ENCODE assay signal across 8 cellular contexts in the genomic region with DNA sequence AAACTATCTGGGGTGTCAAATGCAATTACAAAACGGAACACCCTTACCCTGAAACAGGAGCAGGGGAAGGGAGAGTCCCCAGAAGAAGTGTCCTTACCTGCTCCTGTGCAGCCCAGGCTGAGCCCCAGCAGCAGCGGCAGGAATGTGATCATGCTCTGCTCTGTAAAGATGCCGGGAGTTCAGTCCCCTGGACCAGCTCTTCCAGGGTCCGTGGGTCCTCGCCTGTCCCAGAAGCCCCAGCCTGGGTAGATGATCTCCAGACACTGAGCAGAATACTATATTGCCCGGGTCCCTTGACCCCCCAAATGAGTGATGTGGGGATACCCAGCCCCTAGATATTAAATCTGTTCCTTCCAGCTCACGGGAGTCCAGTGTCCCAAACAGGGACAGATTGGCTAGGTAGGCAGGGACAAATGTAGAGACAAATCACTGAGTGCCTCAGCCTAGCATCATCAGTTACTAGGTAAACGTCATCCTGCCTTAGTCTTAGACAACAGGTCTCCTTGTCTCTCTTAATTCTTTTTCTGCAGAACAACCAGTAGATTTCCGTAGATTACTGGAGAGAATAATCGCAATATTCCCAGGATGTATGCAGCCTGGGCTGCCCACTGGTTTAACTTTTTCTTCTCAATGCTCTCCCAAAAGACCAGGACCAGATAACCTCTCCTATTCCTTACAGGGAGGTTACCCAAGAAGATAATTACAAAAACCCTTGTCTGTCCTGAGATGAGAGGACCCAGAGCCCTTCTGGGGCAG. TPM values are rescaled to one million over a fixed set of nuclear protein-coding genes. Genes with fewer than 3 reads are reported as not detected.
A peak's percentile ranks its signal among the peaks of the same experiment; 100 is the strongest.
DNase-seq lines count a peak whose midpoint lies in the region; ATAC-seq and TF ChIP-seq lines count a peak whose summit lies in the region.

TSS of gene HLA-DMB (minus strand) at position 373 of the 756 bp plus-strand sequence. CDS start at position 152, 221 bp downstream.

- H3K36me3 Mint-ChIP-seq in CD4-positive, alpha-beta T cell (ENCODE audit: low read depth): peaks cover 7% of the 10 kb centered on the region

- CTCF ChIA-PET in CD4-positive, alpha-beta T cell (lab: Charles Lee): interaction anchor here (0.9 to 7.4 kb wide), 9 partner anchors 7 to 102 kb away, joined by 3 to 53 read pairs (median 12); partner anchors contain the start of genes HLA-DMA and TAP2

- no peaks in the 10 kb centered on the region for H3K27me3 ChIP-seq in CD4-positive, alpha-beta T cell (ENCODE audit: control insufficient read depth, insufficient read depth, low read length)
- peaks cover 0 to 12% (median 0%) of the 10 kb centered on the region in 4 donors for H3K27me3 ChIP-seq in esophagus squamous epithelium
- H3K27me3 ChIP-seq in upper lobe of left lung: no peaks in the 10 kb centered on the region

- peaks cover 61% of the 10 kb centered on the region for H3K4me1 Mint-ChIP-seq in CD4-positive, alpha-beta T cell (ENCODE audit: low read depth)

- TF ChIP-seq POLR2A in esophagus squamous epithelium (IDR thresholded peaks at IDR 0.05): peak in 1 of 4 donors; percentile 67
- TF ChIP-seq POLR2A in upper lobe of left lung (IDR thresholded peaks at IDR 0.05): peak in 2 of 4 donors; percentile 29 to 84

- peak in 6 of 10 experiments; percentile 15 to 45 (median 31) for DNase-seq in CD4-positive, alpha-beta T cell
- DNase-seq in NCI-H774 (lab: John Stamatoyannopoulos, UW): peak; percentile 30
- DNase-seq in activated T-cell treated with anti-CD3 and anti-CD28 coated beads for 4 hours: peak; percentile 32
- DNase-seq in esophagus squamous epithelium (lab: John Stamatoyannopoulos, UW): no peak
- peak; percentile 79 for DNase-seq in mucosa of gallbladder (ENCODE audit: low spot score)
- peak; percentile 45 to 86 for DNase-seq in upper lobe of left lung

- no peaks in the 10 kb centered on the region for H3K9me3 ChIP-seq in CD4-positive, alpha-beta T cell (ENCODE audit: control insufficient read depth, low read length)
- H3K9me3 ChIP-seq in esophagus squamous epithelium (no peaks in the 10 kb centered on the region), upper lobe of left lung (no peaks in the 10 kb centered on the region)

- TF ChIP-seq CTCF in CD4-positive, alpha-beta T cell (IDR thresholded peaks at IDR 0.05): no peak
- TF ChIP-seq CTCF in esophagus squamous epithelium (IDR thresholded peaks at IDR 0.05) (no peak), upper lobe of left lung (IDR thresholded peaks at IDR 0.05) (peak in 1 of 6 experiments; percentile 21)

- H3K4me1 ChIP-seq in esophagus squamous epithelium: peaks cover 0 to 27% (median 14%) of the 10 kb centered on the region in 3 donors
- H3K4me1 ChIP-seq in upper lobe of left lung: peaks cover 27 to 65% (median 34%) of the 10 kb centered on the region in 4 donors

- 18% methylated on average over 7 of the region's 10 CpGs for WGBS in esophagus squamous epithelium, 2 donors
- 7 to 11% methylated on average over 9 to 10 of the region's 10 CpGs for WGBS in upper lobe of left lung, 2 donors

- no peaks in the 10 kb centered on the region for H3K27me3 Mint-ChIP-seq in CD4-positive, alpha-beta T cell

- peak within 1 kb of the TSS; percentile 96 for H3K4me3 Mint-ChIP-seq in CD4-positive, alpha-beta T cell

- peak; percentile 85 for ATAC-seq in CD4-positive, alpha-beta T cell (ENCODE audit: poor library complexity)
- peak; percentile 51 for ATAC-seq in GM18868 (IDR thresholded peaks at IDR 0.05; ENCODE audit: unreplicated experiment)
- peak; percentile 62 for ATAC-seq in HG03045 (IDR thresholded peaks at IDR 0.05; ENCODE audit: unreplicated experiment)
- peak; percentile 92 to 94 for ATAC-seq in upper lobe of left lung (ENCODE audit: low FRiP score in 2 of 2)

- H3K27ac Mint-ChIP-seq in CD4-positive, alpha-beta T cell: peak within 1 kb of the TSS; percentile 99

- intact Hi-C loops in CD4-positive, alpha-beta T cell (cut with DNase I, micrococcal nuclease): loop anchor here in 1 of 2 experiments (1.0 kb wide), 1 partner anchor 12 kb away; the partner anchor contains the start of gene HLA-DMA
- intact Hi-C loops in esophagus squamous epithelium (cut with DNase I): loop anchor here (5.0 kb wide), 1 partner anchor 41 kb away; no protein-coding TSS in a partner anchor

- peak within 1 kb of the TSS; percentile 23 to 71 (median 43) for H3K4me3 ChIP-seq in esophagus squamous epithelium
- peak within 1 kb of the TSS; percentile 9 to 57 (median 50) for H3K4me3 ChIP-seq in upper lobe of left lung

- no peaks in the 10 kb centered on the region for H3K36me3 ChIP-seq in esophagus squamous epithelium
- H3K36me3 ChIP-seq in upper lobe of left lung: peaks cover 0 to 9% (median 0%) of the 10 kb centered on the region in 4 donors

- peak within 1 kb of the TSS; percentile 86 for H3K27ac ChIP-seq in CD4-positive, alpha-beta T cell (ENCODE audit: low read depth, low read length)
- H3K27ac ChIP-seq in esophagus squamous epithelium (peak within 1 kb of the TSS; percentile 55 to 90 (median 76)), upper lobe of left lung (peak within 1 kb of the TSS; percentile 73 to 88 (median 82))

- TF ChIP-seq EP300 in upper lobe of left lung (IDR thresholded peaks at IDR 0.05): no peak

- peaks cover 2% of the 10 kb centered on the region for H3K9me3 Mint-ChIP-seq in CD4-positive, alpha-beta T cell

- POLR2A ChIA-PET in CD4-positive, alpha-beta T cell (lab: Charles Lee): interaction anchor here (1.1 to 7.2 kb wide), 14 partner anchors 9 to 404 kb away, joined by 3 to 325 read pairs (median 8); partner anchors contain the start of genes B3GALT4, BRD2, HLA-DMA and PSMB8

RNA-seq across cellular contexts. Expression of gene HLA-DMB, which starts in this region (rescaled TPM):
- total RNA-seq in CD4-positive, alpha-beta T cell: 1 to 10 TPM; 4.6 to 6.0 TPM
- 10 to 100 TPM in 2 of 4 donors, 1 to 10 TPM in 2; 3.4 to 24.8 (median 9.2) TPM for total RNA-seq in esophagus squamous epithelium
- total RNA-seq in mucosa of gallbladder: 43.2 TPM
- total RNA-seq in upper lobe of left lung: 100 to 1,000 TPM in 3 of 6 donors, 10 to 100 TPM in 3; 35.6 to 233 (median 80.6) TPM
